Comparison of ENCODE assay signal across 8 cellular contexts in the genomic region with DNA sequence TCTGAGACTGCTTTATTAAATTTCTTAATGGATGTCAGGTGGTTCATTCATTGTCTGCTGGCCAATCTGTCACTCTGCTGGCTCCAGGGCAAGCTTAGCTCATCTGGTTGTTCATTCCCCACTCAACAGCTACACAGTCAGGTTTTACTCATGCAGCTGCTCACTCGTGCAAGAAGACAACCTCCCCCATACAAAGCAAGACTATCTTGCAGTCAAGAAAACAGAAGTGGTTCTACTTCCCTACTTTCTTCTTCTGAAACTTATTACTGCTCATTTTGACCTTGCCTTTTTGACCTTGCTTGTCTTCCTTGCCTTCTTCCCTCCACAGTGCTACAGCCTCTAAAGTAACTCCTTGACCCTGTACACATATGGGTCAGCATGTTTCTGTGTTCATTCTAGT.
DNase-seq lines count a peak whose midpoint lies in the region; ATAC-seq and TF ChIP-seq lines count a peak whose summit lies in the region.

No MANE protein-coding gene starts in this region.

- no peaks in the 10 kb centered on the region for H3K9me2 ChIP-seq in GM23338 (ENCODE audit: insufficient read depth)

- H3K4me1 Mint-ChIP-seq in GM23338 = peaks cover 20% of the 10 kb centered on the region

- H3F3A ChIP-seq in GM23338 (replicated peaks; ENCODE audit: low read depth) = no peaks in the 10 kb centered on the region

- no peaks in the 10 kb centered on the region for H3K79me2 ChIP-seq in GM23338 (replicated peaks; ENCODE audit: insufficient read depth)

- intact Hi-C loops in vagina (cut with DNase I) = no loop called here

- no peak for TF ChIP-seq POLR2A in vagina (IDR thresholded peaks at IDR 0.05)

- H3K36me3 Mint-ChIP-seq in GM23338 (ENCODE audit: low read depth) = peaks cover 30% of the 10 kb centered on the region

- no peak for TF ChIP-seq CTCF in GM23338 (conservative IDR thresholded peaks at IDR 0.05; ENCODE audit: low read depth in 2 of 2)
- no peak for TF ChIP-seq CTCF in vagina (IDR thresholded peaks at IDR 0.05)

- no peak overlapping the region for H3K4me3 ChIP-seq in GM23338
- H3K4me3 ChIP-seq in vagina = no peak overlapping the region

- H3K4me2 ChIP-seq in GM23338 = no peak overlapping the region

- H3K27ac Mint-ChIP-seq in GM23338 = no peak overlapping the region

- no peak overlapping the region for H3K4me3 Mint-ChIP-seq in GM23338

- no peak overlapping the region for H3K27ac ChIP-seq in epithelial cell of prostate
- no peak overlapping the region for H3K27ac ChIP-seq in GM23338 (ENCODE audit: low read depth)
- H3K27ac ChIP-seq in vagina = no peak overlapping the region

- no peaks in the 10 kb centered on the region for H4K20me1 ChIP-seq in GM23338 (replicated peaks; ENCODE audit: insufficient read depth)

- H3K36me3 ChIP-seq in GM23338 (ENCODE audit: insufficient read depth) (peaks cover 4% of the 10 kb centered on the region; the same call in 1 of the 2 replicates), vagina (peaks cover 0 to 13% of the 10 kb centered on the region in 2 donors)

- H3K27me3 ChIP-seq in GM23338 (ENCODE audit: insufficient read depth) (no peaks in the 10 kb centered on the region), vagina (no peaks in the 10 kb centered on the region)

- ATAC-seq in GM21526 (IDR thresholded peaks at IDR 0.05; ENCODE audit: low FRiP score, unreplicated experiment) (peak; percentile 91), GM23338 (no peak)

- peaks cover 9% of the 10 kb centered on the region; the same call in 1 of the 2 replicates for H3K4me1 ChIP-seq in GM23338 (ENCODE audit: insufficient read depth)
- no peaks in the 10 kb centered on the region for H3K4me1 ChIP-seq in vagina

- no peak overlapping the region for H2AFZ ChIP-seq in GM23338

- no peaks in the 10 kb centered on the region for H3K9me3 Mint-ChIP-seq in GM23338

- DNase-seq in GM04503 (ENCODE audit: low read depth) (peak; percentile 3), HK-2 (ENCODE audit: unreplicated experiment) (peak; percentile 38), epithelial cell of prostate (ENCODE audit: low read depth, low spot score) (peak; percentile 10), SHP77 (lab: John Stamatoyannopoulos, UW) (no peak), GM23338 (ENCODE audit: low spot score) (no peak), vagina (ENCODE audit: extremely low spot score in 2 of 2) (no peak), EL (no peak)

- no peaks in the 10 kb centered on the region for H3K27me3 Mint-ChIP-seq in GM23338 (ENCODE audit: insufficient read depth, low read depth, poor library complexity)

- H3K9me3 ChIP-seq in vagina = no peaks in the 10 kb centered on the region

TF ChIP-seq in GM23338, 12 proteins besides CTCF, POLR2A, EP300 and RAD21 (continues in another document):
- TF ChIP-seq JUNB (IDR thresholded peaks at IDR 0.05; ENCODE audit: unreplicated experiment) (no peak), EZH2 (IDR thresholded peaks at IDR 0.05; ENCODE audit: low read depth, unreplicated experiment) (no peak), EZH2phosphoT487 (IDR thresholded peaks at IDR 0.05; ENCODE audit: unreplicated experiment) (no peak), ZNF462 (CRISPR knock-in tag; IDR thresholded peaks at IDR 0.05) (no peak), REST (IDR thresholded peaks at IDR 0.05; ENCODE audit: unreplicated experiment) (no peak), ZNF114 (CRISPR knock-in tag; IDR thresholded peaks at IDR 0.05) (no peak), POLR2AphosphoS5 (IDR thresholded peaks at IDR 0.05; ENCODE audit: low read depth) (no peak), NANOG (IDR thresholded peaks at IDR 0.05; ENCODE audit: borderline replicate concordance) (no peak), CREB1 (CRISPR knock-in tag; IDR thresholded peaks at IDR 0.05; ENCODE audit: low read depth) (no peak)
- TF ChIP-seq, protein P1, sequence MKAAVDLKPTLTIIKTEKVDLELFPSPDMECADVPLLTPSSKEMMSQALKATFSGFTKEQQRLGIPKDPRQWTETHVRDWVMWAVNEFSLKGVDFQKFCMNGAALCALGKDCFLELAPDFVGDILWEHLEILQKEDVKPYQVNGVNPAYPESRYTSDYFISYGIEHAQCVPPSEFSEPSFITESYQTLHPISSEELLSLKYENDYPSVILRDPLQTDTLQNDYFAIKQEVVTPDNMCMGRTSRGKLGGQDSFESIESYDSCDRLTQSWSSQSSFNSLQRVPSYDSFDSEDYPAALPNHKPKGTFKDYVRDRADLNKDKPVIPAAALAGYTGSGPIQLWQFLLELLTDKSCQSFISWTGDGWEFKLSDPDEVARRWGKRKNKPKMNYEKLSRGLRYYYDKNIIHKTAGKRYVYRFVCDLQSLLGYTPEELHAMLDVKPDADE (IDR thresholded peaks at IDR 0.05) = no peak

Comparison
In these comparisons a context has a peak if more than half of its experiments do, and no peak if none do; other contexts are left out.
1. DNase-seq: peak in GM04503 (single experiment), HK-2 (single experiment) and epithelial cell of prostate (single experiment); none in SHP77 (0 of 2), GM23338 (single experiment), vagina (0 of 2) and EL (single experiment).